8 cellular contexts compared by ENCODE assay signal in the genomic region with DNA sequence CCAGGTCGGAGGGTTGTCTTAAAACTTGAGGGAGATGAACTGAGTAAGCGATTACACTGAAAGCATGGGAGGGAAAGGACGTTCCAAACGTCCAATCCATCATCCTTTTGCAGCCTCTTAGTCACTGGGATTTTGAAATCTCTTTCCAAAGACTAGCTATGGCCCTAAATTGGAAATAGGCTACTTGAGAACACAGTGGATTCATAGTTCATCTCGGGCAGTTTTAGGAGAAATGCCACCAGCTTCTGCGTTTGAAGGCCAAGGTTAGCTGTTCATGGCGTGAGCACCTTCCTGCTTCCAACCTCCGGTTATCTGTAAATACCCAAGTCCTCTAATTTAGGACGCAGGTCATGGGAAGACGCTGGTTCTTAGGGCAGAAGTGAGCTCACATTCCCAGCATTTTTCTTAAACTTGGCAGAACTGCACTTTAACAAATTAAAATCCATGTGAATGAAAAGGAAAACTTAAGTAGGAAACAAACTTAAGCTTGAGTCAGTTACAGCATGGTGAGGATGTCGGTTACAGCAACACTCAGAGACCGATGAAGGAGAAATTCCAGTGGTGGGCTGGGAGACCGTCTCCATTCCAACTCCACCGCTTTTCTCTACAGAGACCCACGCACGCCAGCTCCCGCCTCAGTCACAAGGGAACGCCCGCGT. TPM values are rescaled to one million over a fixed set of nuclear protein-coding genes. Genes with fewer than 3 reads are reported as not detected.
A peak's percentile ranks its signal among the peaks of the same experiment; 100 is the strongest.
DNase-seq lines count a peak whose midpoint lies in the region; ATAC-seq and TF ChIP-seq lines count a peak whose summit lies in the region.

No MANE protein-coding gene starts in this region.

- WGBS in stomach, 5 donors, result 4 to 10% (median 6%) methylated on average over 20 of the region's 20 CpGs

- H3K9me3 Mint-ChIP-seq in CD4-positive, CD25-positive, alpha-beta regulatory T cell, result peaks cover 0 to 4% (median 0%) of the 10 kb centered on the region in 7 donors
- H3K9me3 Mint-ChIP-seq in HFFc6, result no peaks in the 10 kb centered on the region
- H3K9me3 Mint-ChIP-seq in activated CD8-positive, alpha-beta T cell treated with anti-CD3 and anti-CD28 coated beads, Interleukin-2, amount 10 ng/mL, durations not matched to agents 7 days and 5 days (ENCODE audit: insufficient read depth), result no peaks in the 10 kb centered on the region

- ATAC-seq in CD4-positive, CD25-positive, alpha-beta regulatory T cell (ENCODE audit: low read depth in 2 of 2), result no peak
- no peak for ATAC-seq in activated CD8-positive, alpha-beta T cell treated with anti-CD3 and anti-CD28 coated beads, Interleukin-2, amount 10 ng/mL, durations not matched to agents 7 days and 5 days
- ATAC-seq in GM19397 (IDR thresholded peaks at IDR 0.05; ENCODE audit: unreplicated experiment), result no peak

- TF ChIP-seq EP300 in stomach (IDR thresholded peaks at IDR 0.05), result no peak

- H3K4me3 ChIP-seq in CD4-positive, CD25-positive, alpha-beta regulatory T cell (ENCODE audit: low read depth, low read length), result peak overlapping the region; percentile 88
- peak overlapping the region; percentile 99 for H3K4me3 ChIP-seq in iPS-15b (ENCODE audit: low read depth, low read length)
- peak overlapping the region; percentile 73 to 85 (median 80) for H3K4me3 ChIP-seq in stomach

- peak overlapping the region; percentile 89 to 97 (median 92) for H3K4me3 Mint-ChIP-seq in CD4-positive, CD25-positive, alpha-beta regulatory T cell
- peak overlapping the region; percentile 90 for H3K4me3 Mint-ChIP-seq in HFFc6
- peak overlapping the region; percentile 85 for H3K4me3 Mint-ChIP-seq in activated CD8-positive, alpha-beta T cell treated with anti-CD3 and anti-CD28 coated beads, Interleukin-2, amount 10 ng/mL, durations not matched to agents 7 days and 5 days

- H3K4me1 ChIP-seq in CD4-positive, CD25-positive, alpha-beta regulatory T cell (ENCODE audit: control insufficient read depth, insufficient read depth, low read length, poor library complexity, severe bottlenecking), result peaks cover 22% of the 10 kb centered on the region
- peaks cover 3% of the 10 kb centered on the region for H3K4me1 ChIP-seq in iPS-15b (ENCODE audit: control insufficient read depth, insufficient read depth, low read length)
- peaks cover 7 to 26% (median 22%) of the 10 kb centered on the region in 4 donors for H3K4me1 ChIP-seq in stomach

- no peaks in the 10 kb centered on the region for H3K36me3 ChIP-seq in CD4-positive, CD25-positive, alpha-beta regulatory T cell (ENCODE audit: control insufficient read depth, insufficient read depth, low read length)
- H3K36me3 ChIP-seq in iPS-15b (ENCODE audit: control insufficient read depth, insufficient read depth, low read length), result no peaks in the 10 kb centered on the region
- H3K36me3 ChIP-seq in stomach, result no peaks in the 10 kb centered on the region

- H3K4me1 Mint-ChIP-seq in CD4-positive, CD25-positive, alpha-beta regulatory T cell, result peaks cover 4 to 21% (median 11%) of the 10 kb centered on the region in 4 donors
- H3K4me1 Mint-ChIP-seq in HFFc6 (ENCODE audit: low read depth), result peaks cover 23% of the 10 kb centered on the region
- peaks cover 18% of the 10 kb centered on the region for H3K4me1 Mint-ChIP-seq in activated CD8-positive, alpha-beta T cell treated with anti-CD3 and anti-CD28 coated beads, Interleukin-2, amount 10 ng/mL, durations not matched to agents 7 days and 5 days (ENCODE audit: low read depth)

- H3K27ac ChIP-seq in CD4-positive, CD25-positive, alpha-beta regulatory T cell (ENCODE audit: insufficient read depth, low read length, poor library complexity, severe bottlenecking), result peak overlapping the region; percentile 60
- H3K27ac ChIP-seq in stomach, result peak overlapping the region; percentile 76 to 87 (median 84)

- POLR2A ChIA-PET in activated CD8-positive, alpha-beta T cell treated with anti-CD3 and anti-CD28 coated beads, Interleukin-2, amount 10 ng/mL, durations not matched to agents 7 days and 5 days (lab: Charles Lee), result interaction anchor here (1.3 kb wide), 1 partner anchor 502 kb away, joined by 3 read pairs; no protein-coding TSS in a partner anchor

- intact Hi-C loops in stomach (cut with DNase I; ENCODE audit: low total_unique reads), result no loop called here

- no peak for TF ChIP-seq POLR2A in stomach (IDR thresholded peaks at IDR 0.05)

- H3K9me3 ChIP-seq in CD4-positive, CD25-positive, alpha-beta regulatory T cell (ENCODE audit: control insufficient read depth in 2 of 2, low read length in 2 of 2), result no peaks in the 10 kb centered on the region
- H3K9me3 ChIP-seq in iPS-15b (ENCODE audit: control insufficient read depth, insufficient read depth, low read length) (no peaks in the 10 kb centered on the region), stomach (no peaks in the 10 kb centered on the region)

- CTCF ChIA-PET in activated CD8-positive, alpha-beta T cell treated with anti-CD3 and anti-CD28 coated beads, Interleukin-2, amount 10 ng/mL, durations not matched to agents 7 days and 5 days (lab: Charles Lee), result interaction anchor here (0.9 to 1.6 kb wide), 4 partner anchors 15 to 116 kb away, joined by 3 to 6 read pairs (median 4); no protein-coding TSS in a partner anchor

- H3K9ac ChIP-seq in iPS-15b (ENCODE audit: low read depth, low read length), result peak overlapping the region; percentile 83

- peaks cover 61% of the 10 kb centered on the region for H3K27me3 Mint-ChIP-seq in CD4-positive, CD25-positive, alpha-beta regulatory T cell
- peaks cover 26% of the 10 kb centered on the region for H3K27me3 Mint-ChIP-seq in HFFc6 (ENCODE audit: insufficient read depth)
- H3K27me3 Mint-ChIP-seq in activated CD8-positive, alpha-beta T cell treated with anti-CD3 and anti-CD28 coated beads, Interleukin-2, amount 10 ng/mL, durations not matched to agents 7 days and 5 days (ENCODE audit: low read depth), result peaks cover 53% of the 10 kb centered on the region

- H3K27ac Mint-ChIP-seq in CD4-positive, CD25-positive, alpha-beta regulatory T cell, result peak overlapping the region in 2 of 3 donors; percentile 34 to 56
- H3K27ac Mint-ChIP-seq in HFFc6, result peak overlapping the region; percentile 88
- H3K27ac Mint-ChIP-seq in activated CD8-positive, alpha-beta T cell treated with anti-CD3 and anti-CD28 coated beads, Interleukin-2, amount 10 ng/mL, durations not matched to agents 7 days and 5 days, result peak overlapping the region; percentile 79

- peaks cover 34% of the 10 kb centered on the region for H3K27me3 ChIP-seq in CD4-positive, CD25-positive, alpha-beta regulatory T cell (ENCODE audit: control insufficient read depth, insufficient read depth, low read length)
- H3K27me3 ChIP-seq in iPS-15b (ENCODE audit: control insufficient read depth, insufficient read depth, low read length) (peaks cover 47% of the 10 kb centered on the region), stomach (peaks cover 0 to 20% (median 11%) of the 10 kb centered on the region in 3 donors)

- no peak for DNase-seq in CD4-positive, CD25-positive, alpha-beta regulatory T cell
- DNase-seq in HFFc6 (peak; percentile 40), stomach (no peak), KG1 (lab: John Stamatoyannopoulos, UW) (no peak)
- no peak for DNase-seq in activated CD8-positive, alpha-beta T cell treated with anti-CD3 and anti-CD28 coated beads, Interleukin-2, amount 10 ng/mL, durations not matched to agents 7 days and 5 days
- no peak for DNase-seq in NK-92 treated with Interleukin-12 subunit alpha and Interleukin-12 subunit beta, amount 100 ng/mL, for 24 hours (lab: John Stamatoyannopoulos, UW)

- no peaks in the 10 kb centered on the region for H3K36me3 Mint-ChIP-seq in CD4-positive, CD25-positive, alpha-beta regulatory T cell
- no peaks in the 10 kb centered on the region for H3K36me3 Mint-ChIP-seq in HFFc6 (ENCODE audit: low read depth)
- H3K36me3 Mint-ChIP-seq in activated CD8-positive, alpha-beta T cell treated with anti-CD3 and anti-CD28 coated beads, Interleukin-2, amount 10 ng/mL, durations not matched to agents 7 days and 5 days (ENCODE audit: low read depth), result no peaks in the 10 kb centered on the region

- TF ChIP-seq CTCF in HFFc6 (IDR thresholded peaks at IDR 0.05) (no peak), stomach (IDR thresholded peaks at IDR 0.05) (no peak)

RNA-seq across cellular contexts. Expression of gene EML6, which starts 0.7 kb away (rescaled TPM):
- 0.59 TPM for total RNA-seq in CD4-positive, CD25-positive, alpha-beta regulatory T cell
- polyA plus RNA-seq in CD4-positive, CD25-positive, alpha-beta regulatory T cell, result under 1 TPM in 3 of 4 donors, not detected in 1; 0.06 to 0.45 (median 0.22) TPM
- under 1 TPM; 0.05 to 0.37 (median 0.25) TPM for total RNA-seq in HFFc6 (2021; fragmentation: NEBNext Ultra II Directional; extraction: Animal tissue kit (Norgen Biotek cat#: 25700))
- total RNA-seq in activated CD8-positive, alpha-beta T cell treated with anti-CD3 and anti-CD28 coated beads, Interleukin-2, amount 10 ng/mL, durations not matched to agents 7 days and 5 days, result 1 to 10 TPM in 1 of 2 experiments, under 1 TPM in 1; 0.78 to 1.3 TPM
- 10 to 100 TPM in 1 of 5 donors, 1 to 10 TPM in 3, under 1 TPM in 1; 0.45 to 10.1 (median 2.2) TPM for total RNA-seq in stomach
- polyA plus RNA-seq in stomach, result 1 to 10 TPM in 2 of 3 donors, not detected in 1; 1.3 to 1.6 TPM
